ENCODE assay signal across 22 cellular contexts in the genomic region with DNA sequence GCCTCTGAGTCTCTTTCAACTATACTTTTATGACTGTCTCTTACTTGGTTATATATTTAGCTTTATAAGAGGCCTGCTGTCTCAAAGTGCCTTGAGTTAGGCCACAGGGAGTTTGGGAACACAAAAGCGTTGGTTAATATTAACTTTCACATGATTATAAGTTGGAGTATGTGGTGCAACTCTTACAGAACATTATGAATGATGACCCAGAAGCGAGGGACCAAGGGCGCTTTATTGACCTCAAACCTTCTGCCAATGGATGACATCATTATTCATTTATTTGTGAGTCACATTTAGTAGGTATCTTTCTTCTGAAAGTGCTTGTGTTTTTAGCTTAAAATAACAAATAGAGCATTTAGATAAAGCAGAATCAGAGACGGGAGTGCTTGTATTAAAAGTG.
DNase-seq lines count a peak whose midpoint lies in the region; ATAC-seq and TF ChIP-seq lines count a peak whose summit lies in the region.
"Had no signal": no experiment of that assay in that cellular context is flagged by ENCODE, and none has a peak within 500 bp of the region (broad histone marks: within the 10 kb centered on the region; RNA-seq: fewer than 3 reads in every experiment).

No MANE protein-coding gene starts in this region.

- no peak overlapping the region for H3K4me2 ChIP-seq in osteoblast (ENCODE audit: insufficient read depth, low read length)
- H3K4me2 ChIP-seq: KMS-11 had no signal

- no peaks in the 10 kb centered on the region for H4K20me1 ChIP-seq in osteoblast (ENCODE audit: insufficient read depth, low read length)

- no peak overlapping the region for H3K27ac ChIP-seq in osteoblast (ENCODE audit: low read depth, low read length)
- H3K27ac ChIP-seq: KMS-11, uterus, VCaP had no signal

- H3K27me3 ChIP-seq in adipocyte (replicated peaks; ENCODE audit: control insufficient read depth, insufficient read depth, low read length) (no peaks in the 10 kb centered on the region), osteoblast (ENCODE audit: insufficient read depth, low read length) (no peaks in the 10 kb centered on the region)
- H3K27me3 ChIP-seq: uterus had no signal

- H3K9ac ChIP-seq in adipocyte (ENCODE audit: low read length), result peak overlapping the region; percentile 21
- H3K9ac ChIP-seq: KMS-11 had no signal

- no peak overlapping the region for H3K4me3 ChIP-seq in adipocyte (ENCODE audit: low read length)
- no peak overlapping the region for H3K4me3 ChIP-seq in fibroblast of villous mesenchyme (ENCODE audit: low read depth, low read length)
- no peak overlapping the region for H3K4me3 ChIP-seq in osteoblast (ENCODE audit: insufficient read depth, low read length)
- H3K4me3 ChIP-seq: uterus had no signal

- peak overlapping the region; percentile 35 for H2AFZ ChIP-seq in osteoblast (ENCODE audit: low read length)

- no peaks in the 10 kb centered on the region for H3K79me2 ChIP-seq in osteoblast (ENCODE audit: insufficient read depth, low read length)

- ATAC-seq in GM18909 (IDR thresholded peaks at IDR 0.05; ENCODE audit: poor library complexity, unreplicated experiment), result no peak
- ATAC-seq: CD8-positive, alpha-beta T cell; effector memory CD8-positive, alpha-beta T cell had no signal

- no peaks in the 10 kb centered on the region for H3K9me3 ChIP-seq in adipocyte (ENCODE audit: control insufficient read depth, low read length)
- no peaks in the 10 kb centered on the region for H3K9me3 ChIP-seq in osteoblast (ENCODE audit: low read depth, low read length)
- H3K9me3 ChIP-seq: uterus had no signal

- H3K36me3 ChIP-seq in adipocyte (ENCODE audit: control insufficient read depth, insufficient read depth, low read length, severe bottlenecking) (no peaks in the 10 kb centered on the region), osteoblast (ENCODE audit: insufficient read depth, low read length) (no peaks in the 10 kb centered on the region)
- H3K36me3 ChIP-seq: uterus had no signal

- peak; percentile 77 for DNase-seq in EL
- no peak for DNase-seq in adipocyte (ENCODE audit: low read depth)
- DNase-seq in fibroblast of villous mesenchyme (ENCODE audit: low read depth), result peak; percentile 10
- DNase-seq in osteoblast (ENCODE audit: insufficient read length, low spot score, missing footprints), result no peak
- DNase-seq in DMS53 (lab: John Stamatoyannopoulos, UW), result no peak
- DNase-seq in NCI-H1930 (lab: John Stamatoyannopoulos, UW), result no peak
- DNase-seq in OCI-M1 (lab: John Stamatoyannopoulos, UW), result no peak
- DNase-seq: activated CD8-positive, alpha-beta memory T cell treated with anti-CD3 and anti-CD28 coated beads, Interleukin-2, amount 50 U/mL, for 48 hours; activated gamma-delta T cell treated with Interleukin-2 at 50 U/mL for 16 hours; aorta; CD8-positive, alpha-beta T cell; DND-41; effector memory CD8-positive, alpha-beta T cell; hypothalamus; NCI-H1105; NCI-H524; SHP77; stimulated activated CD8-positive, alpha-beta memory T cell treated with anti-CD3 and anti-CD28 coated beads, Interleukin-4, amount 100 ng/mL, for 48 hours; uterus had no signal

- peaks cover 8% of the 10 kb centered on the region for H3K4me1 ChIP-seq in adipocyte (ENCODE audit: control insufficient read depth, insufficient read depth, low read length)
- no peaks in the 10 kb centered on the region for H3K4me1 ChIP-seq in osteoblast (ENCODE audit: insufficient read depth, low read length)
- H3K4me1 ChIP-seq: uterus had no signal

- TF ChIP-seq CTCF in fibroblast of villous mesenchyme (IDR thresholded peaks at IDR 0.05; ENCODE audit: insufficient read depth, low read depth, low read length), result no peak
- TF ChIP-seq CTCF in osteoblast (IDR thresholded peaks at IDR 0.05; ENCODE audit: extremely low read depth, low read depth, low read length), result no peak

Comparison
In these comparisons a context has a peak if more than half of its experiments do, and no peak if none do; other contexts are left out.
1. DNase-seq: peak in EL (single experiment) and fibroblast of villous mesenchyme (single experiment); none in adipocyte (single experiment), osteoblast (single experiment), DMS53 (single experiment), NCI-H1930 (0 of 2) and OCI-M1 (single experiment).